17 cellular contexts compared by ENCODE assay signal in genomic region chr10:113921571-113922370, GRCh38.
"Had no signal": no experiment of that assay in that cellular context is flagged by ENCODE, and none has a peak within 500 bp of the region (broad histone marks: within the 10 kb centered on the region; RNA-seq: fewer than 3 reads in every experiment).

No MANE protein-coding gene starts in this region.

- H2AFZ ChIP-seq: neural progenitor cell had no signal

- H3K4me1 ChIP-seq: body of pancreas, gastrocnemius medialis, neural progenitor cell had no signal

- H3K36me3 ChIP-seq: gastrocnemius medialis, heart left ventricle, neural progenitor cell had no signal

- H3K27ac ChIP-seq: body of pancreas, epithelial cell of prostate, gastrocnemius medialis, heart left ventricle, neural progenitor cell, spleen had no signal

- DNase-seq: activated B cell treated with CpG ODN at 0.5 μM for 24 hours; activated CD4-positive, alpha-beta T cell treated with anti-CD3 and anti-CD28 coated beads, Interleukin-2, amount 10 ng/mL, durations not matched to agents 7 days and 5 days; activated CD8-positive, alpha-beta memory T cell treated with anti-CD3 and anti-CD28 coated beads for 24 hours; activated gamma-delta T cell treated with Interleukin-2 at 50 U/mL for 16 hours; amygdala; body of pancreas; effector memory CD8-positive, alpha-beta T cell; gastrocnemius medialis; heart left ventricle; naive B cell; spleen; stimulated activated naive CD8-positive, alpha-beta T cell treated with anti-CD3 and anti-CD28 coated beads, Interleukin-15, amount 100 ng/mL, for 72 hours; T-helper 1 cell; T1000 had no signal

- H3K27me3 ChIP-seq: body of pancreas, gastrocnemius medialis, heart left ventricle, neural progenitor cell had no signal

- ATAC-seq: body of pancreas; effector memory CD8-positive, alpha-beta T cell; gastrocnemius medialis; heart left ventricle; sciatic nerve; stimulated activated naive CD8-positive, alpha-beta T cell treated with anti-CD3 and anti-CD28 coated beads, Interleukin-15, amount 100 ng/mL, for 72 hours had no signal

- H3K9ac ChIP-seq: neural progenitor cell had no signal

- H3K9me3 ChIP-seq: body of pancreas, gastrocnemius medialis had no signal

- H3K4me2 ChIP-seq: neural progenitor cell had no signal

- H3K4me3 ChIP-seq: body of pancreas, gastrocnemius medialis, heart left ventricle, neural progenitor cell, spleen had no signal
